28 cellular contexts compared by ENCODE assay signal in genomic region chr17:10297691-10298090, GRCh38.
"Had no signal": no experiment of that assay in that cellular context is flagged by ENCODE, and none has a peak within 500 bp of the region (broad histone marks: within the 10 kb centered on the region; RNA-seq: fewer than 3 reads in every experiment).

No MANE protein-coding gene starts in this region.

- H3K9me3 Mint-ChIP-seq: dendritic cell treated with granulocyte-macrophage colony-stimulating factor and Interleukin-4, amounts not matched to agents 40 ng/mL and 50 ng/mL, for 4 days; effector memory CD8-positive, alpha-beta T cell; endodermal cell; mesothelial cell of epicardium had no signal

- H3K4me1 Mint-ChIP-seq: endodermal cell, naive B cell had no signal

- H3K4me3 Mint-ChIP-seq: dendritic cell treated with granulocyte-macrophage colony-stimulating factor and Interleukin-4, amounts not matched to agents 40 ng/mL and 50 ng/mL, for 4 days; effector memory CD8-positive, alpha-beta T cell; endodermal cell; mesothelial cell of epicardium; naive B cell had no signal

- H3K27ac Mint-ChIP-seq: dendritic cell treated with granulocyte-macrophage colony-stimulating factor and Interleukin-4, amounts not matched to agents 40 ng/mL and 50 ng/mL, for 4 days; effector memory CD8-positive, alpha-beta T cell; endodermal cell; mesothelial cell of epicardium; naive B cell had no signal

- H3K36me3 ChIP-seq: colonic mucosa, esophagus squamous epithelium, gastrocnemius medialis, heart right ventricle, left lung, lower lobe of right lung had no signal

- H3K4me3 ChIP-seq: colonic mucosa, esophagus squamous epithelium, gastrocnemius medialis, heart right ventricle, left lung, lower lobe of right lung, mucosa of descending colon had no signal

- H3K4me1 ChIP-seq: colonic mucosa, esophagus squamous epithelium, gastrocnemius medialis, left lung had no signal

- FAIRE-seq: endometrium, islet of Langerhans, keratinocyte had no signal

- H3K27ac ChIP-seq: colonic mucosa, epithelial cell of prostate, esophagus squamous epithelium, gastrocnemius medialis, heart right ventricle, left lung, lower lobe of right lung had no signal

- DNase-seq: colonic mucosa; cortex of kidney; effector CD8-positive, alpha-beta T cell; effector memory CD8-positive, alpha-beta T cell; endodermal cell; erythroblast; esophagus squamous epithelium; foreskin fibroblast; foreskin melanocyte; gastrocnemius medialis; glutamatergic neuron; head of caudate nucleus; heart right ventricle; hippocampal formation; left cardiac atrium; left lung; left ventricle myocardium superior; lower lobe of right lung; mesenchymal stem cell; mucosa of descending colon; naive B cell had no signal

- ATAC-seq: effector memory CD8-positive, alpha-beta T cell; esophagus mucosa; gastrocnemius medialis; heart right ventricle; left cardiac atrium; left lung; left ventricle myocardium superior; lower lobe of right lung; mucosa of descending colon had no signal

- H3K9me3 ChIP-seq: colonic mucosa, esophagus squamous epithelium, gastrocnemius medialis, heart right ventricle, left lung, lower lobe of right lung, mucosa of descending colon had no signal

- H3K36me3 Mint-ChIP-seq: mesothelial cell of epicardium, naive B cell had no signal
